Comparison of ENCODE assay signal across 27 cellular contexts in genomic region chr17:30251931-30252330, GRCh38. TPM values are rescaled to one million over a fixed set of nuclear protein-coding genes. Genes with fewer than 3 reads are reported as not detected.
"Had no signal": no experiment of that assay in that cellular context is flagged by ENCODE, and none has a peak within 500 bp of the region (broad histone marks: within the 10 kb centered on the region; RNA-seq: fewer than 3 reads in every experiment).

No MANE protein-coding gene starts in this region.

- DNase-seq: activated CD4-positive, alpha-beta memory T cell treated with anti-CD3 and anti-CD28 coated beads, Interleukin-2, amount 10 ng/mL, durations not matched to agents 7 days and 5 days; activated CD4-positive, alpha-beta T cell treated with anti-CD3 and anti-CD28 coated beads for 36 hours; activated CD4-positive, alpha-beta T cell treated with anti-CD3 and anti-CD28 coated beads, Interleukin-2, amount 50 U/mL, for 1 hour; activated gamma-delta T cell; activated naive CD4-positive, alpha-beta T cell treated with anti-CD3 and anti-CD28 coated beads, Interleukin-2, amount 10 ng/mL, durations not matched to agents 7 days and 5 days; activated naive CD8-positive, alpha-beta T cell treated with anti-CD3 and anti-CD28 coated beads for 36 hours; activated T-cell treated with anti-CD3 and anti-CD28 coated beads for 4 hours; activated T-cell treated with anti-CD3 and anti-CD28 coated beads, Interleukin-2, amount 50 U/mL, for 48 hours; adrenal gland; anterior cingulate cortex; MG63; MV-4-11; NCI-H1105; NCI-H1436; NCI-H1694 treated with DMSO at 0.1 percent for 48 hours; NCI-H2029 treated with DMSO at 0.1 percent for 48 hours; NCI-H2227 treated with DMSO at 0.1 percent for 48 hours; NCI-H446 treated with DMSO at 0.1 percent for 48 hours; NCI-H524 treated with DMSO at 0.1 percent for 48 hours; NCI-H82; RPMI8226; SK-N-SH; T-helper 1 cell; WERI-Rb-1 had no signal

- H3K4me3 ChIP-seq: adrenal gland, MG63 had no signal

- H3K9ac ChIP-seq: SK-N-SH had no signal

- H3K27me3 ChIP-seq: adrenal gland, MG63 had no signal

- H3K27ac ChIP-seq: adrenal gland, WERI-Rb-1 had no signal

- ATAC-seq: activated CD4-positive, alpha-beta T cell treated with anti-CD3 and anti-CD28 coated beads for 36 hours; activated T-helper 17 cell treated with anti-CD3 and anti-CD28 coated beads, Interleukin-2, amount 50 U/mL, for 72 hours; Right ventricle myocardium inferior had no signal

- H3K9me3 ChIP-seq: adrenal gland, MG63, SK-N-SH had no signal

- H3K4me2 ChIP-seq: SK-N-SH had no signal

RNA-seq across cellular contexts. Expression of gene SLC6A4, which starts 16.4 kb away (rescaled TPM):
- total RNA-seq: activated CD4-positive, alpha-beta T cell treated with anti-CD3 and anti-CD28 coated beads for 36 hours; activated naive CD8-positive, alpha-beta T cell treated with anti-CD3 and anti-CD28 coated beads for 36 hours; activated T-helper 17 cell treated with anti-CD3 and anti-CD28 coated beads, Interleukin-2, amount 50 U/mL, for 72 hours; T-helper 2 cell treated with Interferon-gamma antibody and Interleukin-4, amounts not matched to agents 100 ng/mL and 5 ng/mL, for 36 hours had no signal
